ENCODE assay signal across 8 cellular contexts in genomic region chr4:76148142-76148849, GRCh38. TPM values are rescaled to one million over a fixed set of nuclear protein-coding genes. Genes with fewer than 3 reads are reported as not detected.
DNase-seq lines count a peak whose midpoint lies in the region; ATAC-seq and TF ChIP-seq lines count a peak whose summit lies in the region.

TSS of gene NUP54 (minus strand) at chr4:76148397. CDS start at chr4:76148374, 23 bp downstream.

- no peaks in the 10 kb centered on the region for H3K36me3 Mint-ChIP-seq in activated naive CD4-positive, alpha-beta T cell treated with anti-CD3 and anti-CD28 coated beads, Interleukin-2, amount 50 U/mL, for 24 hours

- no peaks in the 10 kb centered on the region for H3K9me3 Mint-ChIP-seq in activated naive CD4-positive, alpha-beta T cell treated with anti-CD3 and anti-CD28 coated beads, Interleukin-2, amount 50 U/mL, for 24 hours

- H3K27me3 Mint-ChIP-seq in activated naive CD4-positive, alpha-beta T cell treated with anti-CD3 and anti-CD28 coated beads, Interleukin-2, amount 50 U/mL, for 24 hours: no peaks in the 10 kb centered on the region

- H3K36me3 ChIP-seq in GM06990 (ENCODE audit: control insufficient read depth, insufficient read depth, low read length) (no peaks in the 10 kb centered on the region), suprapubic skin (peaks cover 8% of the 10 kb centered on the region)

- peaks cover 47% of the 10 kb centered on the region for H3K4me1 Mint-ChIP-seq in activated naive CD4-positive, alpha-beta T cell treated with anti-CD3 and anti-CD28 coated beads, Interleukin-2, amount 50 U/mL, for 24 hours

- H3K9me3 ChIP-seq in suprapubic skin: no peaks in the 10 kb centered on the region

- DNase-seq in GM06990 (ENCODE audit: extremely low read depth, insufficient read length) (peak; percentile 99), NCI-H1092 (lab: John Stamatoyannopoulos, UW) (peak; percentile 93), globus pallidus (ENCODE audit: low spot score) (peak; percentile 92), nucleus accumbens (lab: John Stamatoyannopoulos, UW) (peak; percentile 33 to 97 (median 90)), suprapubic skin (ENCODE audit: low spot score in 2 of 2) (peak; percentile 96 to 97)

- H3K4me3 ChIP-seq in GM06990 (replicated peaks; ENCODE audit: low read depth, low read length) (peak within 1 kb of the TSS; percentile 86), suprapubic skin (peak within 1 kb of the TSS; percentile 98)

- WGBS in suprapubic skin: under 1% methylated on average over 31 of the region's 47 CpGs

- no peaks in the 10 kb centered on the region for H3K27me3 ChIP-seq in GM06990 (replicated peaks; ENCODE audit: control insufficient read depth, insufficient read depth, low read length)
- no peaks in the 10 kb centered on the region for H3K27me3 ChIP-seq in suprapubic skin

- peak in 1 of 2 donors; percentile 65 for TF ChIP-seq POLR2A in suprapubic skin (IDR thresholded peaks at IDR 0.05)

- peaks cover 28% of the 10 kb centered on the region for H3K4me1 ChIP-seq in suprapubic skin

- H3K27ac Mint-ChIP-seq in activated naive CD4-positive, alpha-beta T cell treated with anti-CD3 and anti-CD28 coated beads, Interleukin-2, amount 50 U/mL, for 24 hours: peak within 1 kb of the TSS; percentile 99

- peak within 1 kb of the TSS; percentile 99 for H3K4me3 Mint-ChIP-seq in activated naive CD4-positive, alpha-beta T cell treated with anti-CD3 and anti-CD28 coated beads, Interleukin-2, amount 50 U/mL, for 24 hours

- no peak for TF ChIP-seq EP300 in suprapubic skin (IDR thresholded peaks at IDR 0.05)

- ATAC-seq in HG02588 (IDR thresholded peaks at IDR 0.05; ENCODE audit: unreplicated experiment) (peak; percentile 99), SK-N-SH treated with all-trans-retinoic acid at 6 μM for 48 hours (peak; percentile 99)

- TF ChIP-seq CTCF in GM06990 (IDR thresholded peaks at IDR 0.05; ENCODE audit: insufficient read depth, low read length, poor library complexity, severe bottlenecking): no peak
- no peak for TF ChIP-seq CTCF in suprapubic skin (IDR thresholded peaks at IDR 0.05)

- peak within 1 kb of the TSS; percentile 94 for H3K27ac ChIP-seq in suprapubic skin

TF ChIP-seq in SK-N-SH treated with all-trans-retinoic acid at 6 μM for 48 hours, 23 proteins besides CTCF, POLR2A, EP300 and RAD21:
- no peak; the same call in 1 of the 2 replicates for TF ChIP-seq ZNF70 (CRISPR knock-in tag; IDR thresholded peaks at IDR 0.05)
- TF ChIP-seq ZFP30 (CRISPR knock-in tag; IDR thresholded peaks at IDR 0.05): no peak

RNA-seq across cellular contexts. Expression of gene NUP54, which starts in this region (rescaled TPM):
- 10 to 100 TPM; 30.2 to 36.6 (median 33.4) TPM for total RNA-seq in suprapubic skin

Comparison
In these comparisons a context has a peak if more than half of its experiments do, and no peak if none do; other contexts are left out.
1. Peak in every context shown above with its lines: DNase-seq, ATAC-seq, H3K4me3 ChIP-seq and H3K27ac ChIP-seq.